Comparison of ENCODE assay signal across 14 cellular contexts in genomic region chr7:148485618-148486017, GRCh38.
DNase-seq lines count a peak whose midpoint lies in the region; TF ChIP-seq lines count a peak whose summit lies in the region.
"Had no signal": no experiment of that assay in that cellular context is flagged by ENCODE, and none has a peak within 500 bp of the region (broad histone marks: within the 10 kb centered on the region; RNA-seq: fewer than 3 reads in every experiment).

No MANE protein-coding gene starts in this region.

- peak; percentile 32; the same call in 1 of the 2 replicates for TF ChIP-seq CTCF in OCI-LY1 (IDR thresholded peaks at IDR 0.05; ENCODE audit: low read length)
- TF ChIP-seq CTCF in fibroblast of mammary gland (conservative IDR thresholded peaks at IDR 0.05; ENCODE audit: control insufficient read depth, insufficient read depth, low read depth, low read length): peak; percentile 3
- peak; percentile 27 for TF ChIP-seq CTCF in smooth muscle cell (IDR thresholded peaks at IDR 0.05; ENCODE audit: borderline replicate concordance, insufficient read depth, poor library complexity, severe bottlenecking)

- H2AFZ ChIP-seq in OCI-LY1 (ENCODE audit: low read length) (no peak overlapping the region), smooth muscle cell (ENCODE audit: low read depth) (peak overlapping the region; percentile 71)

- DNase-seq in DMS79 treated with DMSO at 0.1 percent for 48 hours (lab: John Stamatoyannopoulos, UW): peak; percentile 9
- no peak for DNase-seq in DMS79 (lab: John Stamatoyannopoulos, UW)
- DNase-seq in fibroblast of mammary gland (ENCODE audit: low read depth): peak; percentile 8
- DNase-seq in smooth muscle cell (lab: John Stamatoyannopoulos, UW; ENCODE audit: unreplicated experiment): no peak
- no peak for DNase-seq in CD1c-positive myeloid dendritic cell (ENCODE audit: extremely low spot score)
- DNase-seq in immature natural killer cell: no peak
- no peak for DNase-seq in NCI-H2029 treated with DMSO at 0.1 percent for 48 hours (lab: John Stamatoyannopoulos, UW)
- DNase-seq: 8988T; activated naive CD4-positive, alpha-beta T cell; mammary epithelial cell had no signal

- peaks cover 1 to 6% (median 2%) of the 10 kb centered on the region in 3 donors for H3K27me3 Mint-ChIP-seq in immature natural killer cell (ENCODE audit: low read depth in 3 of 3)

- H3K9ac ChIP-seq in OCI-LY1 (ENCODE audit: low read length): no peak overlapping the region
- H3K9ac ChIP-seq in smooth muscle cell (ENCODE audit: low read depth): no peak overlapping the region

- no peaks in the 10 kb centered on the region for H3K36me3 Mint-ChIP-seq in immature natural killer cell
- H3K36me3 Mint-ChIP-seq: IgD-negative memory B cell had no signal

- H3K4me3 Mint-ChIP-seq in immature natural killer cell: no peak overlapping the region
- H3K4me3 Mint-ChIP-seq: IgD-negative memory B cell had no signal

- no peaks in the 10 kb centered on the region for H3K9me3 ChIP-seq in OCI-LY1 (ENCODE audit: low read length)
- no peaks in the 10 kb centered on the region for H3K9me3 ChIP-seq in smooth muscle cell (replicated peaks; ENCODE audit: low read depth)
- H3K9me3 ChIP-seq: suprapubic skin had no signal

- H3K4me1 ChIP-seq in OCI-LY1 (ENCODE audit: insufficient read depth, low read length, severe bottlenecking) (no peaks in the 10 kb centered on the region), smooth muscle cell (ENCODE audit: low read depth) (no peaks in the 10 kb centered on the region)

- H3K9me2 ChIP-seq in OCI-LY1 (ENCODE audit: low read depth, low read length): no peaks in the 10 kb centered on the region

- no peaks in the 10 kb centered on the region for H3K9me3 Mint-ChIP-seq in immature natural killer cell
- H3K9me3 Mint-ChIP-seq: IgD-negative memory B cell had no signal

- no peak overlapping the region for H3K27ac ChIP-seq in OCI-LY1 (ENCODE audit: low read depth, low read length, poor library complexity, severe bottlenecking)
- H3K27ac ChIP-seq in smooth muscle cell (ENCODE audit: low read depth): no peak overlapping the region
- H3K27ac ChIP-seq: skin epidermis, suprapubic skin had no signal

- H3F3A ChIP-seq in OCI-LY1 (ENCODE audit: insufficient read depth, low read length) (no peaks in the 10 kb centered on the region), smooth muscle cell (ENCODE audit: low read depth) (no peaks in the 10 kb centered on the region)

- H3K36me3 ChIP-seq in OCI-LY1 (ENCODE audit: insufficient read depth, low read length) (no peaks in the 10 kb centered on the region), smooth muscle cell (ENCODE audit: low read depth) (no peaks in the 10 kb centered on the region)
- H3K36me3 ChIP-seq: suprapubic skin had no signal

- WGBS in smooth muscle cell (ENCODE audit: low lambda C conversion rate): 46% methylated on average over 3 of the region's 3 CpGs

- H3K27me3 ChIP-seq in OCI-LY1 (ENCODE audit: insufficient read depth, low read length): 0 out of 2 replicates have a peak, but pooled peaks cover 5% of the 10 kb centered on the region
- H3K27me3 ChIP-seq in smooth muscle cell (ENCODE audit: low read depth): no peaks in the 10 kb centered on the region

- H4K20me1 ChIP-seq in OCI-LY1 (ENCODE audit: insufficient read depth, low read length) (no peaks in the 10 kb centered on the region), smooth muscle cell (ENCODE audit: low read depth) (no peaks in the 10 kb centered on the region)

- H3K4me3 ChIP-seq in OCI-LY1 (ENCODE audit: low read depth, low read length, poor library complexity, severe bottlenecking): no peak overlapping the region
- H3K4me3 ChIP-seq in fibroblast of mammary gland (ENCODE audit: control insufficient read depth, low read depth, low read length): no peak overlapping the region
- no peak overlapping the region for H3K4me3 ChIP-seq in smooth muscle cell
- H3K4me3 ChIP-seq: skin epidermis, suprapubic skin had no signal

- H3K27ac Mint-ChIP-seq in immature natural killer cell: no peak overlapping the region
- H3K27ac Mint-ChIP-seq: IgD-negative memory B cell had no signal

- H3K4me2 ChIP-seq in OCI-LY1 (ENCODE audit: low read length): no peak overlapping the region
- H3K4me2 ChIP-seq in smooth muscle cell: no peak overlapping the region

- peaks cover 0 to 7% of the 10 kb centered on the region in 2 donors for H3K4me1 Mint-ChIP-seq in immature natural killer cell

- H3K79me2 ChIP-seq in OCI-LY1 (ENCODE audit: insufficient read depth, low read length) (no peaks in the 10 kb centered on the region), smooth muscle cell (ENCODE audit: low read depth) (no peaks in the 10 kb centered on the region)

Comparison
In these comparisons a context has a peak if more than half of its experiments do, and no peak if none do; other contexts are left out.
1. DNase-seq: peak in DMS79 treated with DMSO at 0.1 percent for 48 hours (single experiment) and fibroblast of mammary gland (single experiment); none in DMS79 (single experiment), smooth muscle cell (single experiment), CD1c-positive myeloid dendritic cell (single experiment), immature natural killer cell (0 of 3) and NCI-H2029 treated with DMSO at 0.1 percent for 48 hours (single experiment).
2. Peak in every context shown above with its lines, with median percentiles within 50 percentile points of each other: CTCF ChIP-seq.